In the genomic region with DNA sequence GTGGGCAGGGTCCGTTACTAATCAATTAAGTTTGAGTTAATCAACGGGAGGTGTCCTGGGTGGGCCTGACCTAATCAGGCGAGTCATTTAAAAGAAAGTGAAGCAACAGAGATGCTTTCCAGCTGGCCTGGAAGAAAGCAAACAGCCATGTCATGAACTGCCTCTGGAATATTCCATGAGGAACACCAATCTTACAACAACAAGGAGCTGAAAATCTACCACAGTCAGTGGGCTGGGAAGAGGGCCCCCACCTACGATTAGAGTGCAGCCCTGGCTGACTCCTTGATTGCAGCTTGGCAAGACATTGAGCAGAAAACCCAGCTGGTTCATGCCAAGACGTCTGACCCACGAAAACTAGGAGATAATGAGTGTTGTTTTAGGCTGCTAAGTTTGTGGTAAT, we compare ENCODE assay signal across 28 cellular contexts. TPM values are rescaled to one million over a fixed set of nuclear protein-coding genes. Genes with fewer than 3 reads are reported as not detected.
A peak's percentile ranks its signal among the peaks of the same experiment; 100 is the strongest.
DNase-seq lines count a peak whose midpoint lies in the region; ATAC-seq and TF ChIP-seq lines count a peak whose summit lies in the region.
"Had no signal": no experiment of that assay in that cellular context is flagged by ENCODE, and none has a peak within 500 bp of the region (broad histone marks: within the 10 kb centered on the region; RNA-seq: fewer than 3 reads in every experiment).

No MANE protein-coding gene starts in this region.

- H3K27me3 Mint-ChIP-seq in naive thymus-derived CD8-positive, alpha-beta T cell = peaks cover 0 to 9% (median 5%) of the 10 kb centered on the region in 5 donors

- no peaks in the 10 kb centered on the region for H4K20me1 ChIP-seq in osteoblast (ENCODE audit: insufficient read depth, low read length)

- no peaks in the 10 kb centered on the region for H3K27me3 ChIP-seq in heart left ventricle
- no peaks in the 10 kb centered on the region for H3K27me3 ChIP-seq in osteoblast (ENCODE audit: insufficient read depth, low read length)
- no peaks in the 10 kb centered on the region for H3K27me3 ChIP-seq in vagina
- H3K27me3 ChIP-seq: SJCRH30 had no signal

- intact Hi-C loops in heart left ventricle (cut with DNase I) (no loop called here), vagina (cut with DNase I) (no loop called here)

- TF ChIP-seq CTCF in HEK293 (tag by site-specific recombination; IDR thresholded peaks at IDR 0.05) = no peak
- TF ChIP-seq CTCF in heart left ventricle (IDR thresholded peaks at IDR 0.05) = no peak
- no peak for TF ChIP-seq CTCF in osteoblast (IDR thresholded peaks at IDR 0.05; ENCODE audit: extremely low read depth, low read depth, low read length)
- no peak for TF ChIP-seq CTCF in vagina (IDR thresholded peaks at IDR 0.05)

- ATAC-seq in heart left ventricle = peak; percentile 71 to 96 (median 94)
- ATAC-seq in naive thymus-derived CD8-positive, alpha-beta T cell = no peak
- ATAC-seq: HepG2 had no signal

- H3K27ac ChIP-seq in HEK293 (ENCODE audit: extremely low read depth, low read depth, low read length) (no peak overlapping the region), heart left ventricle (peak overlapping the region in 5 of 12 donors; percentile 13 to 61 (median 26)), osteoblast (ENCODE audit: low read depth, low read length) (no peak overlapping the region), substantia nigra (ENCODE audit: low read depth, low read length, poor library complexity, severe bottlenecking) (no peak overlapping the region), vagina (no peak overlapping the region)
- H3K27ac ChIP-seq: epithelial cell of prostate, SJCRH30, WERI-Rb-1 had no signal

- CTCF ChIA-PET in HEK293 (lab: Yijun Ruan, JAX) = no interaction called here

- peak; percentile 80 for DNase-seq in astrocyte of the hippocampus (ENCODE audit: low read depth, low spot score)
- DNase-seq in heart left ventricle = peak in 4 of 5 donors; percentile 55 to 73 (median 66)
- no peak for DNase-seq in osteoblast (ENCODE audit: insufficient read length, low spot score, missing footprints)
- no peak for DNase-seq in naive thymus-derived CD8-positive, alpha-beta T cell
- DNase-seq in substantia nigra (lab: John Stamatoyannopoulos, UW) = no peak
- no peak for DNase-seq in DMS 273 (lab: John Stamatoyannopoulos, UW; ENCODE audit: unreplicated experiment)
- no peak for DNase-seq in vagina (ENCODE audit: extremely low spot score in 2 of 2)
- DNase-seq: activated CD4-positive, alpha-beta T cell treated with anti-CD3 and anti-CD28 coated beads for 48 hours; activated CD8-positive, alpha-beta memory T cell treated with anti-CD3 and anti-CD28 coated beads for 24 hours; activated effector memory CD4-positive, alpha-beta T cell treated with anti-CD3 and anti-CD28 coated beads, Interleukin-2, amount 50 U/mL, for 16 hours; activated naive CD8-positive, alpha-beta T cell treated with anti-CD3 and anti-CD28 coated beads, Interleukin-2, amount 10 ng/mL, durations not matched to agents 7 days and 5 days; activated T-cell treated with anti-CD3 and anti-CD28 coated beads, Interleukin-2, amount 50 U/mL, for 1 hour; CD4-positive, CD25-positive, alpha-beta regulatory T cell; HFFc6; naive B cell; NCI-H1092 treated with DMSO at 0.1 percent for 48 hours; NCI-H187; NCI-H526; SJCRH30; stimulated activated CD4-positive, alpha-beta T cell treated with anti-CD3 and anti-CD28 coated beads, Interleukin-12 subunit alpha, Interleukin-12 subunit beta, amount 100 ng/mL, for 4 hours; stimulated activated naive CD4-positive, alpha-beta T cell; T1000; WERI-Rb-1 had no signal

- peaks cover 0 to 23% (median 12%) of the 10 kb centered on the region in 9 donors for H3K9me3 Mint-ChIP-seq in naive thymus-derived CD8-positive, alpha-beta T cell

- H3K79me2 ChIP-seq in osteoblast (ENCODE audit: insufficient read depth, low read length) = no peaks in the 10 kb centered on the region

- H3K36me3 ChIP-seq in HEK293 (ENCODE audit: control insufficient read depth in 2 of 2, insufficient read depth in 1 of 2, low read length in 2 of 2) (no peaks in the 10 kb centered on the region), heart left ventricle (no peaks in the 10 kb centered on the region), osteoblast (ENCODE audit: insufficient read depth, low read length) (no peaks in the 10 kb centered on the region), vagina (no peaks in the 10 kb centered on the region)
- H3K36me3 ChIP-seq: SJCRH30, WERI-Rb-1 had no signal

- no peaks in the 10 kb centered on the region for H3K4me1 ChIP-seq in HEK293 (ENCODE audit: control insufficient read depth, insufficient read depth, low read length)
- H3K4me1 ChIP-seq in heart left ventricle = no peaks in the 10 kb centered on the region
- peaks cover 9% of the 10 kb centered on the region for H3K4me1 ChIP-seq in osteoblast (ENCODE audit: insufficient read depth, low read length)
- no peaks in the 10 kb centered on the region for H3K4me1 ChIP-seq in vagina

- 57 to 70% (median 62%) methylated on average over 6 of the region's 6 CpGs for WGBS in heart left ventricle, 4 donors

- POLR2A ChIA-PET in HEK293 (lab: Yijun Ruan, JAX) = no interaction called here
- POLR2A ChIA-PET in naive thymus-derived CD8-positive, alpha-beta T cell (lab: Charles Lee) = no interaction called here

- peaks cover 0 to 12% (median 2%) of the 10 kb centered on the region in 3 donors for H3K36me3 Mint-ChIP-seq in naive thymus-derived CD8-positive, alpha-beta T cell
- H3K36me3 Mint-ChIP-seq: activated naive CD8-positive, alpha-beta T cell treated with anti-CD3 and anti-CD28 coated beads, Interleukin-2, amount 10 ng/mL, durations not matched to agents 7 days and 5 days; CD4-positive, CD25-positive, alpha-beta regulatory T cell; mesothelial cell of epicardium had no signal

- H3K4me3 ChIP-seq in HEK293 (ENCODE audit: low read depth, low read length) (no peak overlapping the region), heart left ventricle (no peak overlapping the region), osteoblast (ENCODE audit: insufficient read depth, low read length) (no peak overlapping the region), vagina (no peak overlapping the region)
- H3K4me3 ChIP-seq: SJCRH30 had no signal

- TF ChIP-seq POLR2A in heart left ventricle (IDR thresholded peaks at IDR 0.05) = no peak
- no peak for TF ChIP-seq POLR2A in vagina (IDR thresholded peaks at IDR 0.05)

- H2AFZ ChIP-seq in osteoblast (ENCODE audit: low read length) = peak overlapping the region; percentile 24

- H3K27ac Mint-ChIP-seq in naive thymus-derived CD8-positive, alpha-beta T cell = no peak overlapping the region
- H3K27ac Mint-ChIP-seq: activated naive CD8-positive, alpha-beta T cell treated with anti-CD3 and anti-CD28 coated beads, Interleukin-2, amount 10 ng/mL, durations not matched to agents 7 days and 5 days; brain; CD4-positive, CD25-positive, alpha-beta regulatory T cell; HFFc6; mesothelial cell of epicardium; naive B cell had no signal

- H3K4me3 Mint-ChIP-seq in naive thymus-derived CD8-positive, alpha-beta T cell = no peak overlapping the region
- H3K4me3 Mint-ChIP-seq: activated naive CD8-positive, alpha-beta T cell treated with anti-CD3 and anti-CD28 coated beads, Interleukin-2, amount 10 ng/mL, durations not matched to agents 7 days and 5 days; brain; CD4-positive, CD25-positive, alpha-beta regulatory T cell; HFFc6; mesothelial cell of epicardium; naive B cell had no signal

- peak overlapping the region; percentile 34 for H3K4me2 ChIP-seq in osteoblast (ENCODE audit: insufficient read depth, low read length)

- H3K4me1 Mint-ChIP-seq in naive thymus-derived CD8-positive, alpha-beta T cell = no peaks in the 10 kb centered on the region
- H3K4me1 Mint-ChIP-seq: activated naive CD8-positive, alpha-beta T cell treated with anti-CD3 and anti-CD28 coated beads, Interleukin-2, amount 10 ng/mL, durations not matched to agents 7 days and 5 days; brain; CD4-positive, CD25-positive, alpha-beta regulatory T cell; mesothelial cell of epicardium; naive B cell had no signal

- no peaks in the 10 kb centered on the region for H3K9me3 ChIP-seq in HEK293 (ENCODE audit: control insufficient read depth, insufficient read depth, low read depth, low read length)
- H3K9me3 ChIP-seq in heart left ventricle = peaks cover 0 to 34% (median 11%) of the 10 kb centered on the region in 12 donors
- peaks cover 5% of the 10 kb centered on the region for H3K9me3 ChIP-seq in osteoblast (ENCODE audit: low read depth, low read length)
- H3K9me3 ChIP-seq in vagina = no peaks in the 10 kb centered on the region

TF ChIP-seq in HEK293, 187 proteins besides CTCF, POLR2A, EP300 and RAD21:
- TF ChIP-seq, protein P1, sequence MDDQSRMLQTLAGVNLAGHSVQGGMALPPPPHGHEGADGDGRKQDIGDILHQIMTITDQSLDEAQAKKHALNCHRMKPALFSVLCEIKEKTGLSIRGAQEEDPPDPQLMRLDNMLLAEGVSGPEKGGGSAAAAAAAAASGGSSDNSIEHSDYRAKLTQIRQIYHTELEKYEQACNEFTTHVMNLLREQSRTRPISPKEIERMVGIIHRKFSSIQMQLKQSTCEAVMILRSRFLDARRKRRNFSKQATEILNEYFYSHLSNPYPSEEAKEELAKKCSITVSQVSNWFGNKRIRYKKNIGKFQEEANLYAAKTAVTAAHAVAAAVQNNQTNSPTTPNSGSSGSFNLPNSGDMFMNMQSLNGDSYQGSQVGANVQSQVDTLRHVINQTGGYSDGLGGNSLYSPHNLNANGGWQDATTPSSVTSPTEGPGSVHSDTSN (CRISPR knock-in tag; IDR thresholded peaks at IDR 0.05) = no peak
- peak; percentile 98 for TF ChIP-seq ZNF10 (tag by site-specific recombination; IDR thresholded peaks at IDR 0.05)

RNA-seq across cellular contexts. Expression of a gene that starts 56.2 kb away (rescaled TPM):
- total RNA-seq in heart left ventricle (100 to 1,000 TPM in 1 of 9 donors, 10 to 100 TPM in 8; 19.9 to 109 (median 75.9) TPM), osteoblast (9.8 and 18.9 TPM in 2 replicates), vagina (44.7 TPM)
- 10 to 100 TPM in 1 of 2 donors, 1 to 10 TPM in 1; 7.5 to 18.2 TPM for polyA plus RNA-seq in heart left ventricle
- under 1 TPM in 1 of 2 experiments, not detected in 1; 0.27 TPM for total RNA-seq in naive thymus-derived CD8-positive, alpha-beta T cell
- polyA plus RNA-seq in naive thymus-derived CD8-positive, alpha-beta T cell = not detected
- total RNA-seq: activated naive CD8-positive, alpha-beta T cell treated with anti-CD3 and anti-CD28 coated beads, Interleukin-2, amount 10 ng/mL, durations not matched to agents 7 days and 5 days; CD4-positive, CD25-positive, alpha-beta regulatory T cell; HepG2 had no signal
- polyA plus RNA-seq: CD4-positive, CD25-positive, alpha-beta regulatory T cell; HepG2 had no signal

Comparison
In these comparisons a context has a peak if more than half of its experiments do, and no peak if none do; other contexts are left out.
1. DNase-seq: peak in astrocyte of the hippocampus (single experiment) and heart left ventricle (4 of 5); none in osteoblast (single experiment), naive thymus-derived CD8-positive, alpha-beta T cell (0 of 10), substantia nigra (0 of 49), DMS 273 (single experiment) and vagina (0 of 2).
2. ATAC-seq: peak in heart left ventricle (4 of 4); none in naive thymus-derived CD8-positive, alpha-beta T cell (0 of 2).